ENCODE assay signal across 17 cellular contexts in the genomic region with DNA sequence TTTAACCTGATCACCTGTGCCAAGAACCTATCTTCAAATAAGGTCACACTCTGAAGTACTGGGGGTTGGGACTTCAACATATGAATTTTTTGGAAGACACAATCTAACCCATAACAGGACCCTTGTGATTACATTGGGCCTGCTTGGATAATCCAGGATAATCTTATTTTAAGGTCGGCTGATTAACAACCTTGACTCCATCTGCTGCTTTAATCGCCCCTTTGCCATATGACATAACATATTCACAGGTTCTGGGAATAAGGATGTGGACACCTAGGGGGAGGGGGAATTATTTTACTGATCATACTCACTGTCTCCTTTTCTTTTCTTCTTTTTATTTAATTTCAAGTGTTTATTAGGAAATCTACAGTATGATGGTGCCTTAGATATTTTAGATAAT.
DNase-seq lines count a peak whose midpoint lies in the region; ATAC-seq, FAIRE-seq and TF ChIP-seq lines count a peak whose summit lies in the region.
"Had no signal": no experiment of that assay in that cellular context is flagged by ENCODE, and none has a peak within 500 bp of the region (broad histone marks: within the 10 kb centered on the region; RNA-seq: fewer than 3 reads in every experiment).

No MANE protein-coding gene starts in this region.

- FAIRE-seq in D721Med (lab: Jason Lieb, UNC): peak; percentile 100
- FAIRE-seq: GM12878, GM19239 had no signal

- TF ChIP-seq CTCF in D721Med (IDR thresholded peaks at IDR 0.05; ENCODE audit: insufficient read depth, missing control alignments): no peak

- ATAC-seq in GM19467 (IDR thresholded peaks at IDR 0.05; ENCODE audit: unreplicated experiment): no peak
- ATAC-seq: GM12878, GM23338, HCT116 had no signal

- no peak for DNase-seq in D721Med (ENCODE audit: insufficient read length, low spot score)
- DNase-seq in NCI-H524 treated with DMSO at 0.1 percent for 48 hours (lab: John Stamatoyannopoulos, UW): peak; percentile 92
- peak; percentile 94 for DNase-seq in NCI-H82 treated with DMSO at 0.1 percent for 48 hours (lab: John Stamatoyannopoulos, UW; ENCODE audit: unreplicated experiment)
- no peak for DNase-seq in NCI-H1930 (lab: John Stamatoyannopoulos, UW)
- DNase-seq in NCI-H2171 treated with DMSO at 0.1 percent for 48 hours (lab: John Stamatoyannopoulos, UW): no peak
- DNase-seq: C1 segment of cervical spinal cord; CD4-positive, alpha-beta memory T cell; COR-L47; DMS79; EL; GDM1; H9 had no signal

Comparison
In these comparisons a context has a peak if more than half of its experiments do, and no peak if none do; other contexts are left out.
1. DNase-seq: peak in NCI-H524 treated with DMSO at 0.1 percent for 48 hours (single experiment) and NCI-H82 treated with DMSO at 0.1 percent for 48 hours (single experiment); none in D721Med (single experiment), NCI-H1930 (0 of 2) and NCI-H2171 treated with DMSO at 0.1 percent for 48 hours (single experiment).